25 cellular contexts compared by ENCODE assay signal in genomic region chr1:153342178-153342577, GRCh38. TPM values are rescaled to one million over a fixed set of nuclear protein-coding genes. Genes with fewer than 3 reads are reported as not detected.
DNase-seq lines count a peak whose midpoint lies in the region; TF ChIP-seq lines count a peak whose summit lies in the region.
"Had no signal": no experiment of that assay in that cellular context is flagged by ENCODE, and none has a peak within 500 bp of the region (broad histone marks: within the 10 kb centered on the region; RNA-seq: fewer than 3 reads in every experiment).

No MANE protein-coding gene starts in this region.

- H3K4me2 ChIP-seq in BLaER1 treated with 17β-estradiol and CSF1 and Interleukin-3, amounts not matched to agents 10 nM and 100 nM, result peak overlapping the region; percentile 61 to 94 (median 86)

- peaks cover 51% of the 10 kb centered on the region for H3K4me1 Mint-ChIP-seq in activated T-helper 1 cell treated with anti-CD3 and anti-CD28 coated beads, Interleukin-12 subunit alpha, Interleukin-12 subunit beta, Interleukin-2, Interleukin-4 antibody, amounts not matched to agents 30 ng/mL and 10 ng/mL and 1 ng/mL, durations not matched to agents 14 hours and 24 hours and 36 hours (ENCODE audit: low read depth)

- peaks cover 0 to 15% (median 0%) of the 10 kb centered on the region in 11 experiments; a peak in 5 of 22 replicates for H3K27me3 ChIP-seq in BLaER1 treated with 17β-estradiol and CSF1 and Interleukin-3, amounts not matched to agents 10 nM and 100 nM

- peaks cover 74 to 88% (median 79%) of the 10 kb centered on the region in 10 experiments for H3K4me1 ChIP-seq in BLaER1 treated with 17β-estradiol and CSF1 and Interleukin-3, amounts not matched to agents 10 nM and 100 nM
- H3K4me1 ChIP-seq: BE2C, SJSA1 had no signal

- no peak for TF ChIP-seq CTCF in GM12875 (IDR thresholded peaks at IDR 0.05; ENCODE audit: borderline replicate concordance, insufficient read depth, low read depth, low read length)

- H3K4me3 Mint-ChIP-seq in activated T-helper 1 cell treated with anti-CD3 and anti-CD28 coated beads, Interleukin-12 subunit alpha, Interleukin-12 subunit beta, Interleukin-2, Interleukin-4 antibody, amounts not matched to agents 30 ng/mL and 10 ng/mL and 1 ng/mL, durations not matched to agents 14 hours and 24 hours and 36 hours, result no peak overlapping the region
- H3K4me3 Mint-ChIP-seq: CD8-positive, alpha-beta T cell; H9; HFFc6 had no signal

- no peak overlapping the region for H3K27ac ChIP-seq in BLaER1 treated with 17β-estradiol and CSF1 and Interleukin-3, amounts not matched to agents 10 nM and 100 nM
- H3K27ac ChIP-seq: GM23248, HL-60, SJSA1 had no signal

- no peak overlapping the region for H3K9ac ChIP-seq in BLaER1 treated with 17β-estradiol and CSF1 and Interleukin-3, amounts not matched to agents 10 nM and 100 nM
- H3K9ac ChIP-seq: GM23248 had no signal

- H3K4me3 ChIP-seq in BLaER1 treated with 17β-estradiol and CSF1 and Interleukin-3, amounts not matched to agents 10 nM and 100 nM, result no peak overlapping the region
- peak overlapping the region; percentile 56 for H3K4me3 ChIP-seq in GM12875 (ENCODE audit: low read depth, low read length)
- H3K4me3 ChIP-seq: GM23248, SJSA1 had no signal

- H4K20me1 ChIP-seq in BLaER1 treated with 17β-estradiol and CSF1 and Interleukin-3, amounts not matched to agents 10 nM and 100 nM, result peaks cover 0 to 9% (median 0%) of the 10 kb centered on the region in 11 experiments; a peak in 2 of 22 replicates

- intact Hi-C loops in activated T-helper 1 cell treated with anti-CD3 and anti-CD28 coated beads, Interleukin-12 subunit alpha, Interleukin-12 subunit beta, Interleukin-2, Interleukin-4 antibody, amounts not matched to agents 30 ng/mL and 10 ng/mL and 1 ng/mL, durations not matched to agents 14 hours and 24 hours and 36 hours (cut with micrococcal nuclease), result no loop called here

- H3K36me3 ChIP-seq in BLaER1 treated with 17β-estradiol and CSF1 and Interleukin-3, amounts not matched to agents 10 nM and 100 nM, result no peaks in the 10 kb centered on the region
- H3K36me3 ChIP-seq: BE2C, SJSA1 had no signal

- peaks cover 0 to 20% (median 5%) of the 10 kb centered on the region in 11 experiments; a peak in 9 of 22 replicates for H3K9me3 ChIP-seq in BLaER1 treated with 17β-estradiol and CSF1 and Interleukin-3, amounts not matched to agents 10 nM and 100 nM (replicated peaks in 1 of 11)
- H3K9me3 ChIP-seq: BE2C, SJSA1 had no signal

- no peaks in the 10 kb centered on the region for H3K9me3 Mint-ChIP-seq in activated T-helper 1 cell treated with anti-CD3 and anti-CD28 coated beads, Interleukin-12 subunit alpha, Interleukin-12 subunit beta, Interleukin-2, Interleukin-4 antibody, amounts not matched to agents 30 ng/mL and 10 ng/mL and 1 ng/mL, durations not matched to agents 14 hours and 24 hours and 36 hours
- H3K9me3 Mint-ChIP-seq: CD8-positive, alpha-beta T cell; H9; HFFc6 had no signal

- DNase-seq in activated T-helper 1 cell treated with anti-CD3 and anti-CD28 coated beads, Interleukin-12 subunit alpha, Interleukin-12 subunit beta, Interleukin-2, Interleukin-4 antibody, amounts not matched to agents 30 ng/mL and 10 ng/mL and 1 ng/mL, durations not matched to agents 14 hours and 24 hours and 36 hours (ENCODE audit: low spot score), result no peak
- peak; percentile 49 to 71 for DNase-seq in erythroblast (lab: John Stamatoyannopoulos, UW)
- DNase-seq in NCI-H82 (lab: John Stamatoyannopoulos, UW), result no peak
- DNase-seq in islet precursor cell, result no peak
- DNase-seq in DMS53 (lab: John Stamatoyannopoulos, UW), result no peak
- DNase-seq: BE2C; GM23248; H9; HFFc6; KBM-7; NCI-H1105 treated with DMSO at 0.1 percent for 48 hours; NCI-H2029 treated with DMSO at 0.1 percent for 48 hours; NCI-H510A treated with DMSO at 0.1 percent for 48 hours; NCI-H748 treated with DMSO at 0.1 percent for 48 hours; NK-92 treated with Interleukin-12 subunit alpha and Interleukin-12 subunit beta, amount 100 ng/mL, for 24 hours had no signal

- peaks cover 25% of the 10 kb centered on the region for H3K27me3 Mint-ChIP-seq in activated T-helper 1 cell treated with anti-CD3 and anti-CD28 coated beads, Interleukin-12 subunit alpha, Interleukin-12 subunit beta, Interleukin-2, Interleukin-4 antibody, amounts not matched to agents 30 ng/mL and 10 ng/mL and 1 ng/mL, durations not matched to agents 14 hours and 24 hours and 36 hours (ENCODE audit: insufficient read depth)

- H3K27ac Mint-ChIP-seq in activated T-helper 1 cell treated with anti-CD3 and anti-CD28 coated beads, Interleukin-12 subunit alpha, Interleukin-12 subunit beta, Interleukin-2, Interleukin-4 antibody, amounts not matched to agents 30 ng/mL and 10 ng/mL and 1 ng/mL, durations not matched to agents 14 hours and 24 hours and 36 hours, result peak overlapping the region; percentile 5
- H3K27ac Mint-ChIP-seq: CD8-positive, alpha-beta T cell; H9; HFFc6 had no signal

- H3K36me3 Mint-ChIP-seq in activated T-helper 1 cell treated with anti-CD3 and anti-CD28 coated beads, Interleukin-12 subunit alpha, Interleukin-12 subunit beta, Interleukin-2, Interleukin-4 antibody, amounts not matched to agents 30 ng/mL and 10 ng/mL and 1 ng/mL, durations not matched to agents 14 hours and 24 hours and 36 hours (ENCODE audit: low read depth), result no peaks in the 10 kb centered on the region
- H3K36me3 Mint-ChIP-seq: CD8-positive, alpha-beta T cell had no signal

- TF ChIP-seq POLR2A in erythroblast (IDR thresholded peaks at IDR 0.05; ENCODE audit: low read length), result no peak

RNA-seq across cellular contexts. Expression of gene PGLYRP4, which starts 6.5 kb away (rescaled TPM):
- total RNA-seq in activated T-helper 1 cell treated with anti-CD3 and anti-CD28 coated beads, Interleukin-12 subunit alpha, Interleukin-12 subunit beta, Interleukin-2, Interleukin-4 antibody, amounts not matched to agents 30 ng/mL and 10 ng/mL and 1 ng/mL, durations not matched to agents 14 hours and 24 hours and 36 hours, result not detected in 2 replicates
- total RNA-seq: A673; CD8-positive, alpha-beta T cell; G401; GM23248; H9; HepG2; HFFc6; HT-29; OCI-LY7; SJSA1 had no signal

RNA-seq across cellular contexts. Expression of gene S100A9, which starts 15.5 kb away (rescaled TPM):
- total RNA-seq in activated T-helper 1 cell treated with anti-CD3 and anti-CD28 coated beads, Interleukin-12 subunit alpha, Interleukin-12 subunit beta, Interleukin-2, Interleukin-4 antibody, amounts not matched to agents 30 ng/mL and 10 ng/mL and 1 ng/mL, durations not matched to agents 14 hours and 24 hours and 36 hours, result not detected in 2 replicates
- total RNA-seq: A673, GM23248, H9, HFFc6, OCI-LY7, SJSA1 had no signal

RNA-seq across cellular contexts. Expression of gene PGLYRP3, which starts 29.4 kb away (rescaled TPM):
- total RNA-seq in activated T-helper 1 cell treated with anti-CD3 and anti-CD28 coated beads, Interleukin-12 subunit alpha, Interleukin-12 subunit beta, Interleukin-2, Interleukin-4 antibody, amounts not matched to agents 30 ng/mL and 10 ng/mL and 1 ng/mL, durations not matched to agents 14 hours and 24 hours and 36 hours, result not detected in 2 replicates
- total RNA-seq: A673; CD8-positive, alpha-beta T cell; G401; GM23248; H9; HepG2; HFFc6; HT-29; OCI-LY7; SJSA1 had no signal

RNA-seq across cellular contexts. Expression of gene S100A12, which starts 33.2 kb away (rescaled TPM):
- total RNA-seq in activated T-helper 1 cell treated with anti-CD3 and anti-CD28 coated beads, Interleukin-12 subunit alpha, Interleukin-12 subunit beta, Interleukin-2, Interleukin-4 antibody, amounts not matched to agents 30 ng/mL and 10 ng/mL and 1 ng/mL, durations not matched to agents 14 hours and 24 hours and 36 hours, result not detected in 2 replicates
- total RNA-seq: A673; CD8-positive, alpha-beta T cell; G401; GM23248; H9; HepG2; HFFc6; HT-29; OCI-LY7; SJSA1 had no signal

RNA-seq across cellular contexts. Expression of gene S100A8, which starts 48.7 kb away (rescaled TPM):
- not detected in 2 replicates for total RNA-seq in activated T-helper 1 cell treated with anti-CD3 and anti-CD28 coated beads, Interleukin-12 subunit alpha, Interleukin-12 subunit beta, Interleukin-2, Interleukin-4 antibody, amounts not matched to agents 30 ng/mL and 10 ng/mL and 1 ng/mL, durations not matched to agents 14 hours and 24 hours and 36 hours
- total RNA-seq: A673, G401, GM23248, H9, HepG2, HFFc6, HT-29, OCI-LY7, SJSA1 had no signal

Comparison
In these comparisons a context has a peak if more than half of its experiments do, and no peak if none do; other contexts are left out.
1. DNase-seq: peak in erythroblast (2 of 2); none in activated T-helper 1 cell treated with anti-CD3 and anti-CD28 coated beads, Interleukin-12 subunit alpha, Interleukin-12 subunit beta, Interleukin-2, Interleukin-4 antibody, amounts not matched to agents 30 ng/mL and 10 ng/mL and 1 ng/mL, durations not matched to agents 14 hours and 24 hours and 36 hours (single experiment), NCI-H82 (single experiment), islet precursor cell (single experiment) and DMS53 (single experiment).